ENCODE assay signal across 1 cellular context in the genomic region with DNA sequence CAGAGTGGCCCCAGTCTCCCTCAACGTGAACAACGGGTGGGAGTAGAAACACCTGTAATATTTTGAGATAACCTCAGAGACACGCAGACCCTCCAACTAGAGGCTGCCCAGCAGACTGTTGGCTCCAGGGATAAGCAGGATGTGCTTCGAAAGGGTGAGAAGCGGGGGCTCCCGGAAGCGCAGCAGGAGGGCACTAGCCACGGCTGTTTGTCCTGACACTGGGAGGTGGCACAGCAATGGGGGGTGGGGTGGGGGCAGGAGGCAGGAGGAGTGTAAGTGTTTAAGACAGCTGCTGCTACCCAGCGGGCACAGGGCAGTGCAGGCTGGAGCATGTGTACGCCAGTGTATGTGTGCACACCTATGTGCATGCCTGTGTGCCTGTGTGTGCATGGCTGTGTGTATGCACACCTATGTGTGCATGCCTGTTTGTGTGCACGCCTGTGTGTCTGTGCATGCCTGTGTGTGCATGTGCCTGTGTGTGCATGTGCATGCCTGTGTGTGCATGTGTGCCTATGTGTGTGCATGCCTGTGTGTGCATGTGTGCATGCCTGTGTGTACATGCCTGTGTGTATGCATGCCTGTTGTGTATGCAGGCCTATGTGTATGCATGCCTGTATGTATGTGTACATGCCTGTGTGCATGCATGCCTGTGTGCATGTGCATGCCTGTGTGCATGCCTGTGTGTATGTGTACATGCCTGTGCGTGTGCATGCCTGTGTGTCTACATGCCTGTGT.
TF ChIP-seq lines count a peak whose summit lies in the region.

No MANE protein-coding gene starts in this region.

TF ChIP-seq in H1, 55 proteins besides CTCF, POLR2A, EP300 and RAD21 (continued from another document):
- TF ChIP-seq, protein P1, sequence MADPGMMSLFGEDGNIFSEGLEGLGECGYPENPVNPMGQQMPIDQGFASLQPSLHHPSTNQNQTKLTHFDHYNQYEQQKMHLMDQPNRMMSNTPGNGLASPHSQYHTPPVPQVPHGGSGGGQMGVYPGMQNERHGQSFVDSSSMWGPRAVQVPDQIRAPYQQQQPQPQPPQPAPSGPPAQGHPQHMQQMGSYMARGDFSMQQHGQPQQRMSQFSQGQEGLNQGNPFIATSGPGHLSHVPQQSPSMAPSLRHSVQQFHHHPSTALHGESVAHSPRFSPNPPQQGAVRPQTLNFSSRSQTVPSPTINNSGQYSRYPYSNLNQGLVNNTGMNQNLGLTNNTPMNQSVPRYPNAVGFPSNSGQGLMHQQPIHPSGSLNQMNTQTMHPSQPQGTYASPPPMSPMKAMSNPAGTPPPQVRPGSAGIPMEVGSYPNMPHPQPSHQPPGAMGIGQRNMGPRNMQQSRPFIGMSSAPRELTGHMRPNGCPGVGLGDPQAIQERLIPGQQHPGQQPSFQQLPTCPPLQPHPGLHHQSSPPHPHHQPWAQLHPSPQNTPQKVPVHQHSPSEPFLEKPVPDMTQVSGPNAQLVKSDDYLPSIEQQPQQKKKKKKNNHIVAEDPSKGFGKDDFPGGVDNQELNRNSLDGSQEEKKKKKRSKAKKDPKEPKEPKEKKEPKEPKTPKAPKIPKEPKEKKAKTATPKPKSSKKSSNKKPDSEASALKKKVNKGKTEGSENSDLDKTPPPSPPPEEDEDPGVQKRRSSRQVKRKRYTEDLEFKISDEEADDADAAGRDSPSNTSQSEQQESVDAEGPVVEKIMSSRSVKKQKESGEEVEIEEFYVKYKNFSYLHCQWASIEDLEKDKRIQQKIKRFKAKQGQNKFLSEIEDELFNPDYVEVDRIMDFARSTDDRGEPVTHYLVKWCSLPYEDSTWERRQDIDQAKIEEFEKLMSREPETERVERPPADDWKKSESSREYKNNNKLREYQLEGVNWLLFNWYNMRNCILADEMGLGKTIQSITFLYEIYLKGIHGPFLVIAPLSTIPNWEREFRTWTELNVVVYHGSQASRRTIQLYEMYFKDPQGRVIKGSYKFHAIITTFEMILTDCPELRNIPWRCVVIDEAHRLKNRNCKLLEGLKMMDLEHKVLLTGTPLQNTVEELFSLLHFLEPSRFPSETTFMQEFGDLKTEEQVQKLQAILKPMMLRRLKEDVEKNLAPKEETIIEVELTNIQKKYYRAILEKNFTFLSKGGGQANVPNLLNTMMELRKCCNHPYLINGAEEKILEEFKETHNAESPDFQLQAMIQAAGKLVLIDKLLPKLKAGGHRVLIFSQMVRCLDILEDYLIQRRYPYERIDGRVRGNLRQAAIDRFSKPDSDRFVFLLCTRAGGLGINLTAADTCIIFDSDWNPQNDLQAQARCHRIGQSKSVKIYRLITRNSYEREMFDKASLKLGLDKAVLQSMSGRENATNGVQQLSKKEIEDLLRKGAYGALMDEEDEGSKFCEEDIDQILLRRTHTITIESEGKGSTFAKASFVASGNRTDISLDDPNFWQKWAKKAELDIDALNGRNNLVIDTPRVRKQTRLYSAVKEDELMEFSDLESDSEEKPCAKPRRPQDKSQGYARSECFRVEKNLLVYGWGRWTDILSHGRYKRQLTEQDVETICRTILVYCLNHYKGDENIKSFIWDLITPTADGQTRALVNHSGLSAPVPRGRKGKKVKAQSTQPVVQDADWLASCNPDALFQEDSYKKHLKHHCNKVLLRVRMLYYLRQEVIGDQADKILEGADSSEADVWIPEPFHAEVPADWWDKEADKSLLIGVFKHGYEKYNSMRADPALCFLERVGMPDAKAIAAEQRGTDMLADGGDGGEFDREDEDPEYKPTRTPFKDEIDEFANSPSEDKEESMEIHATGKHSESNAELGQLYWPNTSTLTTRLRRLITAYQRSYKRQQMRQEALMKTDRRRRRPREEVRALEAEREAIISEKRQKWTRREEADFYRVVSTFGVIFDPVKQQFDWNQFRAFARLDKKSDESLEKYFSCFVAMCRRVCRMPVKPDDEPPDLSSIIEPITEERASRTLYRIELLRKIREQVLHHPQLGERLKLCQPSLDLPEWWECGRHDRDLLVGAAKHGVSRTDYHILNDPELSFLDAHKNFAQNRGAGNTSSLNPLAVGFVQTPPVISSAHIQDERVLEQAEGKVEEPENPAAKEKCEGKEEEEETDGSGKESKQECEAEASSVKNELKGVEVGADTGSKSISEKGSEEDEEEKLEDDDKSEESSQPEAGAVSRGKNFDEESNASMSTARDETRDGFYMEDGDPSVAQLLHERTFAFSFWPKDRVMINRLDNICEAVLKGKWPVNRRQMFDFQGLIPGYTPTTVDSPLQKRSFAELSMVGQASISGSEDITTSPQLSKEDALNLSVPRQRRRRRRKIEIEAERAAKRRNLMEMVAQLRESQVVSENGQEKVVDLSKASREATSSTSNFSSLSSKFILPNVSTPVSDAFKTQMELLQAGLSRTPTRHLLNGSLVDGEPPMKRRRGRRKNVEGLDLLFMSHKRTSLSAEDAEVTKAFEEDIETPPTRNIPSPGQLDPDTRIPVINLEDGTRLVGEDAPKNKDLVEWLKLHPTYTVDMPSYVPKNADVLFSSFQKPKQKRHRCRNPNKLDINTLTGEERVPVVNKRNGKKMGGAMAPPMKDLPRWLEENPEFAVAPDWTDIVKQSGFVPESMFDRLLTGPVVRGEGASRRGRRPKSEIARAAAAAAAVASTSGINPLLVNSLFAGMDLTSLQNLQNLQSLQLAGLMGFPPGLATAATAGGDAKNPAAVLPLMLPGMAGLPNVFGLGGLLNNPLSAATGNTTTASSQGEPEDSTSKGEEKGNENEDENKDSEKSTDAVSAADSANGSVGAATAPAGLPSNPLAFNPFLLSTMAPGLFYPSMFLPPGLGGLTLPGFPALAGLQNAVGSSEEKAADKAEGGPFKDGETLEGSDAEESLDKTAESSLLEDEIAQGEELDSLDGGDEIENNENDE (IDR thresholded peaks at IDR 0.05; ENCODE audit: insufficient replicate concordance, low read length), result no peak
- TF ChIP-seq SP2 (IDR thresholded peaks at IDR 0.05; ENCODE audit: low read length) (no peak), FOSL1 (IDR thresholded peaks at IDR 0.05; ENCODE audit: insufficient read depth, low read depth, low read length) (no peak), RNF2 (IDR thresholded peaks at IDR 0.05; ENCODE audit: borderline replicate concordance, low read depth, low read length, missing control alignments, poor library complexity, severe bottlenecking) (no peak)
